13 cellular contexts compared by ENCODE assay signal in the genomic region with DNA sequence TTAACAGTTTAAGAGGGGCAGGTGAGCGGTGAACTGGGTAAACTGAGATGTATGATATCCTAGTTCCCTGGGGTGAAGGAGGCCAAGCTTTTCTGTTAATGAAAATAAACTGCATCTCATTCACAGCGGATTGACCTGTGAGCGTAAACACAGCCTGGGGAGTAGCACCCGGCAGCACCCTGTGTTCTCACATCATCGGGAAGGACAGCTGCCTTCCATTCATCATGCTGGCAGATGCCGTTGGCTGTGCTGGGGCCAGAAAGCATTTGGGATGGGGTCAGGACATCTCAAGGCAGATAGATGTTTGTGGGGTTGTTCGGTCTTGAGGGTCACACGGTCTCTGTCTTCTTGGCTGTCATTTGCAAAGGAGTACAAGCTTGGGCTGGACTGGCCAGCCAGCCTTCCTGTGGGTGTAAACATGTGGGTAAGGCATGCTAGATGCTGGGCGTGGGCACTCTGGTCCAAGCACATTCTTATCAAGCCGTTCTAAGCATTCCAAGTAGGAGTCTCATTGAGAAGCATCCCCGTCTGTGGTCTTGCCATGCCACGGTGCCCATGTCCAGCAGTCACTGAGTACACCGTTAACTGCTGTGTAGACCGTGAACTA.
DNase-seq lines count a peak whose midpoint lies in the region; ATAC-seq and TF ChIP-seq lines count a peak whose summit lies in the region.
"Had no signal": no experiment of that assay in that cellular context is flagged by ENCODE, and none has a peak within 500 bp of the region (broad histone marks: within the 10 kb centered on the region; RNA-seq: fewer than 3 reads in every experiment).

No MANE protein-coding gene starts in this region.

- no peak overlapping the region for H3K4me3 Mint-ChIP-seq in activated CD8-positive, alpha-beta memory T cell treated with anti-CD3 and anti-CD28 coated beads, Interleukin-2, amount 10 ng/mL, durations not matched to agents 7 days and 5 days
- H3K4me3 Mint-ChIP-seq: activated CD4-positive, alpha-beta T cell treated with anti-CD3 and anti-CD28 coated beads, Interleukin-2, amount 10 ng/mL, durations not matched to agents 24 days and 14 days; activated naive CD8-positive, alpha-beta T cell treated with anti-CD3 and anti-CD28 coated beads, Interleukin-2, amount 10 ng/mL, durations not matched to agents 7 days and 5 days had no signal

- CTCF ChIA-PET in activated CD8-positive, alpha-beta memory T cell treated with anti-CD3 and anti-CD28 coated beads, Interleukin-2, amount 10 ng/mL, durations not matched to agents 7 days and 5 days (lab: Charles Lee): no interaction called here

- H3K9me3 ChIP-seq in left lung (no peaks in the 10 kb centered on the region), upper lobe of right lung (no peaks in the 10 kb centered on the region), mucosa of descending colon (no peaks in the 10 kb centered on the region)
- H3K9me3 ChIP-seq: transverse colon had no signal

- no peaks in the 10 kb centered on the region for H3K9me3 Mint-ChIP-seq in activated CD8-positive, alpha-beta memory T cell treated with anti-CD3 and anti-CD28 coated beads, Interleukin-2, amount 10 ng/mL, durations not matched to agents 7 days and 5 days (ENCODE audit: low read depth)
- H3K9me3 Mint-ChIP-seq: activated CD4-positive, alpha-beta T cell treated with anti-CD3 and anti-CD28 coated beads, Interleukin-2, amount 10 ng/mL, durations not matched to agents 24 days and 14 days; activated naive CD8-positive, alpha-beta T cell treated with anti-CD3 and anti-CD28 coated beads, Interleukin-2, amount 10 ng/mL, durations not matched to agents 7 days and 5 days had no signal

- peak; percentile 21 for DNase-seq in activated CD8-positive, alpha-beta memory T cell treated with anti-CD3 and anti-CD28 coated beads, Interleukin-2, amount 10 ng/mL, durations not matched to agents 7 days and 5 days
- DNase-seq in activated CD8-positive, alpha-beta memory T cell treated with anti-CD3 and anti-CD28 coated beads, Interleukin-2, amount 50 U/mL, for 4 hours: no peak
- DNase-seq in astrocyte of the spinal cord (ENCODE audit: low read depth, low spot score): peak; percentile 28
- DNase-seq in left lung: no peak
- no peak for DNase-seq in upper lobe of right lung
- DNase-seq in activated CD4-positive, CD25-positive, alpha-beta regulatory T cell (lab: John Stamatoyannopoulos, UW): no peak
- DNase-seq in mucosa of descending colon: no peak
- DNase-seq: activated CD4-positive, alpha-beta T cell treated with anti-CD3 and anti-CD28 coated beads, Interleukin-2, amount 10 ng/mL, durations not matched to agents 24 days and 14 days; activated naive CD8-positive, alpha-beta T cell treated with anti-CD3 and anti-CD28 coated beads, Interleukin-2, amount 10 ng/mL, durations not matched to agents 7 days and 5 days; KG1; stimulated activated CD4-positive, alpha-beta T cell treated with anti-CD3 and anti-CD28 coated beads, Interleukin-4, amount 100 ng/mL, for 1 hour; transverse colon had no signal

- no peak overlapping the region for H3K4me3 ChIP-seq in astrocyte of the spinal cord (ENCODE audit: low read depth, low read length)
- no peak overlapping the region for H3K4me3 ChIP-seq in left lung
- H3K4me3 ChIP-seq in upper lobe of right lung: no peak overlapping the region
- no peak overlapping the region for H3K4me3 ChIP-seq in mucosa of descending colon
- H3K4me3 ChIP-seq: transverse colon had no signal

- H3K36me3 Mint-ChIP-seq in activated CD8-positive, alpha-beta memory T cell treated with anti-CD3 and anti-CD28 coated beads, Interleukin-2, amount 10 ng/mL, durations not matched to agents 7 days and 5 days: no peaks in the 10 kb centered on the region

- peaks cover 3% of the 10 kb centered on the region for H3K4me1 Mint-ChIP-seq in activated CD8-positive, alpha-beta memory T cell treated with anti-CD3 and anti-CD28 coated beads, Interleukin-2, amount 10 ng/mL, durations not matched to agents 7 days and 5 days

- H3K27ac ChIP-seq in left lung: no peak overlapping the region
- no peak overlapping the region for H3K27ac ChIP-seq in upper lobe of right lung
- H3K27ac ChIP-seq: transverse colon had no signal

- in situ Hi-C loops in astrocyte of the spinal cord (cut with HindIII; ENCODE audit: low sequenced_read_pairs): no loop called here

- no peaks in the 10 kb centered on the region for H3K27me3 Mint-ChIP-seq in activated CD8-positive, alpha-beta memory T cell treated with anti-CD3 and anti-CD28 coated beads, Interleukin-2, amount 10 ng/mL, durations not matched to agents 7 days and 5 days
- H3K27me3 Mint-ChIP-seq: activated CD4-positive, alpha-beta T cell treated with anti-CD3 and anti-CD28 coated beads, Interleukin-2, amount 10 ng/mL, durations not matched to agents 24 days and 14 days; activated naive CD8-positive, alpha-beta T cell treated with anti-CD3 and anti-CD28 coated beads, Interleukin-2, amount 10 ng/mL, durations not matched to agents 7 days and 5 days had no signal

- H3K36me3 ChIP-seq in left lung (no peaks in the 10 kb centered on the region), upper lobe of right lung (no peaks in the 10 kb centered on the region), mucosa of descending colon (ENCODE audit: low read depth) (no peaks in the 10 kb centered on the region)
- H3K36me3 ChIP-seq: transverse colon had no signal

- no peaks in the 10 kb centered on the region for H3K27me3 ChIP-seq in left lung
- no peaks in the 10 kb centered on the region for H3K27me3 ChIP-seq in upper lobe of right lung
- H3K27me3 ChIP-seq: transverse colon had no signal

- no peak overlapping the region for H3K27ac Mint-ChIP-seq in activated CD8-positive, alpha-beta memory T cell treated with anti-CD3 and anti-CD28 coated beads, Interleukin-2, amount 10 ng/mL, durations not matched to agents 7 days and 5 days
- H3K27ac Mint-ChIP-seq: activated CD4-positive, alpha-beta T cell treated with anti-CD3 and anti-CD28 coated beads, Interleukin-2, amount 10 ng/mL, durations not matched to agents 24 days and 14 days; activated naive CD8-positive, alpha-beta T cell treated with anti-CD3 and anti-CD28 coated beads, Interleukin-2, amount 10 ng/mL, durations not matched to agents 7 days and 5 days had no signal

- peaks cover 0 to 10% of the 10 kb centered on the region in 2 donors for H3K4me1 ChIP-seq in left lung
- H3K4me1 ChIP-seq in upper lobe of right lung: peaks cover 7% of the 10 kb centered on the region
- H3K4me1 ChIP-seq in mucosa of descending colon (ENCODE audit: low read depth): no peaks in the 10 kb centered on the region

- TF ChIP-seq CTCF in astrocyte of the spinal cord (IDR thresholded peaks at IDR 0.05; ENCODE audit: low read depth, low read length): no peak
- TF ChIP-seq CTCF in left lung (IDR thresholded peaks at IDR 0.05): no peak
- no peak for TF ChIP-seq CTCF in upper lobe of right lung (IDR thresholded peaks at IDR 0.05)
- TF ChIP-seq CTCF in mucosa of descending colon (IDR thresholded peaks at IDR 0.05): no peak

- no peak for ATAC-seq in activated CD8-positive, alpha-beta memory T cell treated with anti-CD3 and anti-CD28 coated beads, Interleukin-2, amount 10 ng/mL, durations not matched to agents 7 days and 5 days
- ATAC-seq in left lung (peak; percentile 38), upper lobe of right lung (peak; percentile 77), mucosa of descending colon (no peak), GM18498 (IDR thresholded peaks at IDR 0.05; ENCODE audit: unreplicated experiment) (no peak)

- intact Hi-C loops in left lung (cut with DNase I): no loop called here
- intact Hi-C loops in upper lobe of right lung (cut with DNase I): no loop called here
- intact Hi-C loops in mucosa of descending colon (cut with DNase I, micrococcal nuclease): no loop called here

Comparison
In these comparisons a context has a peak if more than half of its experiments do, and no peak if none do; other contexts are left out.
1. DNase-seq: peak in activated CD8-positive, alpha-beta memory T cell treated with anti-CD3 and anti-CD28 coated beads, Interleukin-2, amount 10 ng/mL, durations not matched to agents 7 days and 5 days (single experiment) and astrocyte of the spinal cord (single experiment); none in activated CD8-positive, alpha-beta memory T cell treated with anti-CD3 and anti-CD28 coated beads, Interleukin-2, amount 50 U/mL, for 4 hours (single experiment), left lung (0 of 2), upper lobe of right lung (single experiment), activated CD4-positive, CD25-positive, alpha-beta regulatory T cell (0 of 4) and mucosa of descending colon (0 of 3).
2. ATAC-seq: peak in left lung (single experiment) and upper lobe of right lung (single experiment); none in activated CD8-positive, alpha-beta memory T cell treated with anti-CD3 and anti-CD28 coated beads, Interleukin-2, amount 10 ng/mL, durations not matched to agents 7 days and 5 days (single experiment), mucosa of descending colon (single experiment) and GM18498 (single experiment).